Comparison of ENCODE assay signal across 19 cellular contexts in genomic region chr6:157108923-157109322, GRCh38.
DNase-seq lines count a peak whose midpoint lies in the region; ATAC-seq and TF ChIP-seq lines count a peak whose summit lies in the region.
"Had no signal": no experiment of that assay in that cellular context is flagged by ENCODE, and none has a peak within 500 bp of the region (broad histone marks: within the 10 kb centered on the region; RNA-seq: fewer than 3 reads in every experiment).

No MANE protein-coding gene starts in this region.

- no peak for TF ChIP-seq CTCF in sigmoid colon (IDR thresholded peaks at IDR 0.05)

- peaks cover 4% of the 10 kb centered on the region for H3K9me3 Mint-ChIP-seq in activated naive CD8-positive, alpha-beta T cell treated with anti-CD3 and anti-CD28 coated beads, Interleukin-2, amount 50 U/mL, for 24 hours
- H3K9me3 Mint-ChIP-seq: activated CD4-positive, alpha-beta memory T cell treated with anti-CD3 and anti-CD28 coated beads, Interleukin-2, amount 10 ng/mL, durations not matched to agents 7 days and 5 days; endodermal cell; T-cell had no signal

- H3K4me1 ChIP-seq in sigmoid colon = peaks cover 0 to 29% (median 20%) of the 10 kb centered on the region in 4 donors
- H3K4me1 ChIP-seq: ascending aorta, testis had no signal

- no peaks in the 10 kb centered on the region for H3K27me3 ChIP-seq in sigmoid colon
- H3K27me3 ChIP-seq: ascending aorta, testis had no signal

- intact Hi-C loops in sigmoid colon (cut with DNase I) = loop anchor here (5.0 kb wide), 1 partner anchor 332 kb away; the partner anchor contains the start of gene ARID1B

- TF ChIP-seq POLR2A in sigmoid colon (IDR thresholded peaks at IDR 0.05) = no peak

- no peak for ATAC-seq in activated naive CD8-positive, alpha-beta T cell treated with anti-CD3 and anti-CD28 coated beads, Interleukin-2, amount 50 U/mL, for 24 hours
- ATAC-seq in HG03442 (IDR thresholded peaks at IDR 0.05; ENCODE audit: unreplicated experiment) (no peak), HG03280 (IDR thresholded peaks at IDR 0.05; ENCODE audit: unreplicated experiment) (no peak)
- ATAC-seq: T-cell had no signal

- H3K4me3 Mint-ChIP-seq in activated naive CD8-positive, alpha-beta T cell treated with anti-CD3 and anti-CD28 coated beads, Interleukin-2, amount 50 U/mL, for 24 hours = no peak overlapping the region
- H3K4me3 Mint-ChIP-seq: activated CD4-positive, alpha-beta memory T cell treated with anti-CD3 and anti-CD28 coated beads, Interleukin-2, amount 10 ng/mL, durations not matched to agents 7 days and 5 days; activated naive CD4-positive, alpha-beta T cell treated with anti-CD3 and anti-CD28 coated beads, Interleukin-2, amount 10 ng/mL, durations not matched to agents 7 days and 5 days; endodermal cell; natural killer cell; T-cell had no signal

- peaks cover 0 to 11% (median 0%) of the 10 kb centered on the region in 4 donors for H3K36me3 ChIP-seq in sigmoid colon

- peak; percentile 28 for DNase-seq in COLO829 (ENCODE audit: low spot score)
- DNase-seq in SK-MEL-5 (ENCODE audit: low read depth, low spot score) = peak; percentile 76
- peak; percentile 64 for DNase-seq in foreskin melanocyte
- DNase-seq in sigmoid colon = no peak
- DNase-seq in activated naive CD8-positive, alpha-beta T cell treated with anti-CD3 and anti-CD28 coated beads, Interleukin-2, amount 50 U/mL, for 24 hours = no peak
- no peak for DNase-seq in activated CD4-positive, alpha-beta T cell treated with anti-CD3 and anti-CD28 coated beads for 48 hours
- DNase-seq: activated CD4-positive, alpha-beta memory T cell treated with anti-CD3 and anti-CD28 coated beads, Interleukin-2, amount 10 ng/mL, durations not matched to agents 7 days and 5 days; activated naive CD4-positive, alpha-beta T cell treated with anti-CD3 and anti-CD28 coated beads, Interleukin-2, amount 10 ng/mL, durations not matched to agents 7 days and 5 days; endodermal cell; islet precursor cell; Karpas-422; natural killer cell; NCI-H1105 treated with DMSO at 0.1 percent for 48 hours; stimulated activated CD4-positive, alpha-beta T cell treated with anti-CD3 and anti-CD28 coated beads, Interleukin-4, amount 100 ng/mL, for 4 hours; T-cell; testis had no signal

- peak overlapping the region; percentile 43 to 73 (median 72) for H3K27ac ChIP-seq in sigmoid colon
- H3K27ac ChIP-seq: ascending aorta, testis had no signal

- TF ChIP-seq EP300 in sigmoid colon (IDR thresholded peaks at IDR 0.05) = no peak

- peaks cover 45% of the 10 kb centered on the region for H3K4me1 Mint-ChIP-seq in activated naive CD8-positive, alpha-beta T cell treated with anti-CD3 and anti-CD28 coated beads, Interleukin-2, amount 50 U/mL, for 24 hours
- H3K4me1 Mint-ChIP-seq: endodermal cell had no signal

- no peaks in the 10 kb centered on the region for H3K9me3 ChIP-seq in sigmoid colon
- H3K9me3 ChIP-seq: ascending aorta, testis had no signal

- no peak overlapping the region for H3K27ac Mint-ChIP-seq in activated naive CD8-positive, alpha-beta T cell treated with anti-CD3 and anti-CD28 coated beads, Interleukin-2, amount 50 U/mL, for 24 hours
- H3K27ac Mint-ChIP-seq: activated naive CD4-positive, alpha-beta T cell treated with anti-CD3 and anti-CD28 coated beads, Interleukin-2, amount 10 ng/mL, durations not matched to agents 7 days and 5 days; endodermal cell; T-cell had no signal

- 92 to 95% methylated on average over 7 of the region's 7 CpGs for WGBS in sigmoid colon, 2 donors

- no peak overlapping the region for H3K4me3 ChIP-seq in sigmoid colon
- H3K4me3 ChIP-seq: ascending aorta, testis had no signal

- in situ Hi-C loops in SK-MEL-5 (cut with HindIII; ENCODE audit: low pct_unique_long_range_greater_than_20kb, low sequenced_read_pairs) = no loop called here

- peaks cover 13% of the 10 kb centered on the region for H3K36me3 Mint-ChIP-seq in activated naive CD8-positive, alpha-beta T cell treated with anti-CD3 and anti-CD28 coated beads, Interleukin-2, amount 50 U/mL, for 24 hours (ENCODE audit: low read depth)

- H3K27me3 Mint-ChIP-seq in activated naive CD8-positive, alpha-beta T cell treated with anti-CD3 and anti-CD28 coated beads, Interleukin-2, amount 50 U/mL, for 24 hours = no peaks in the 10 kb centered on the region
- H3K27me3 Mint-ChIP-seq: activated CD4-positive, alpha-beta memory T cell treated with anti-CD3 and anti-CD28 coated beads, Interleukin-2, amount 10 ng/mL, durations not matched to agents 7 days and 5 days; activated naive CD4-positive, alpha-beta T cell treated with anti-CD3 and anti-CD28 coated beads, Interleukin-2, amount 10 ng/mL, durations not matched to agents 7 days and 5 days; T-cell had no signal

Comparison
In these comparisons a context has a peak if more than half of its experiments do, and no peak if none do; other contexts are left out.
1. DNase-seq: peak in COLO829 (single experiment), SK-MEL-5 (single experiment) and foreskin melanocyte (single experiment); none in sigmoid colon (single experiment), activated naive CD8-positive, alpha-beta T cell treated with anti-CD3 and anti-CD28 coated beads, Interleukin-2, amount 50 U/mL, for 24 hours (single experiment) and activated CD4-positive, alpha-beta T cell treated with anti-CD3 and anti-CD28 coated beads for 48 hours (single experiment).